In the genomic region with DNA sequence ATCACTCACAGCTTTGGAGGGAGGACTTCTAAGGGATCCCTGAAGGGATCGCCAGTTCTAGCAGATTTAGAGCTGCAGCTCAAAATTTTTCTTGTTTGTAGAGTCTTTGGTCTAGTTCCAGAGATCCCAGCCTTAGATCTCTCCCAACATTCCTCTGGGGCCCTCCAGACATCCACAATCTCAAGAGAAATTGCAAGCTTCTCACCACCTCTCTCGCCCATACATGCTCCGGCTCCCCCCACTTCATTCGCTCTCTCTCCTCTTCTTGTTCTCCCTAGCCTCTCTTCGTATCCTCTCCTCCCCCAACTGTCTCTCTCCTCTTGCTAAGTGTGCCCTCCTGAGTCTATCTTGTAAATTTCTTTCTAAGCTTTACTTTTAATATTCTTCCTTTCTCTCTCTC, we compare ENCODE assay signal across 2 cellular contexts.
TF ChIP-seq lines count a peak whose summit lies in the region.

No MANE protein-coding gene starts in this region.

TF ChIP-seq in HCT116, 20 proteins besides CTCF, POLR2A, EP300 and RAD21 (continued from another document):
- TF ChIP-seq, protein P1, sequence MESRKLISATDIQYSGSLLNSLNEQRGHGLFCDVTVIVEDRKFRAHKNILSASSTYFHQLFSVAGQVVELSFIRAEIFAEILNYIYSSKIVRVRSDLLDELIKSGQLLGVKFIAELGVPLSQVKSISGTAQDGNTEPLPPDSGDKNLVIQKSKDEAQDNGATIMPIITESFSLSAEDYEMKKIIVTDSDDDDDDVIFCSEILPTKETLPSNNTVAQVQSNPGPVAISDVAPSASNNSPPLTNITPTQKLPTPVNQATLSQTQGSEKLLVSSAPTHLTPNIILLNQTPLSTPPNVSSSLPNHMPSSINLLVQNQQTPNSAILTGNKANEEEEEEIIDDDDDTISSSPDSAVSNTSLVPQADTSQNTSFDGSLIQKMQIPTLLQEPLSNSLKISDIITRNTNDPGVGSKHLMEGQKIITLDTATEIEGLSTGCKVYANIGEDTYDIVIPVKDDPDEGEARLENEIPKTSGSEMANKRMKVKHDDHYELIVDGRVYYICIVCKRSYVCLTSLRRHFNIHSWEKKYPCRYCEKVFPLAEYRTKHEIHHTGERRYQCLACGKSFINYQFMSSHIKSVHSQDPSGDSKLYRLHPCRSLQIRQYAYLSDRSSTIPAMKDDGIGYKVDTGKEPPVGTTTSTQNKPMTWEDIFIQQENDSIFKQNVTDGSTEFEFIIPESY (IDR thresholded peaks at IDR 0.05; ENCODE audit: extremely low read depth, insufficient replicate concordance, low read length) = no peak
- TF ChIP-seq JUND (IDR thresholded peaks at IDR 0.05) = no peak
- no peak for TF ChIP-seq POLR2AphosphoS5 (IDR thresholded peaks at IDR 0.05; ENCODE audit: low read depth, low read length)
- no peak for TF ChIP-seq CEBPB (IDR thresholded peaks at IDR 0.05; ENCODE audit: low read depth)
- TF ChIP-seq EGR1 (IDR thresholded peaks at IDR 0.05; ENCODE audit: low read depth) = no peak
- no peak for TF ChIP-seq CBX3 (IDR thresholded peaks at IDR 0.05; ENCODE audit: low read depth)
- no peak for TF ChIP-seq SRF (IDR thresholded peaks at IDR 0.05; ENCODE audit: low read depth)
- no peak for TF ChIP-seq SIN3A (IDR thresholded peaks at IDR 0.05; ENCODE audit: low read depth)
- TF ChIP-seq ELF1 (IDR thresholded peaks at IDR 0.05; ENCODE audit: borderline replicate concordance, low read depth) = no peak
- TF ChIP-seq, protein P2, sequence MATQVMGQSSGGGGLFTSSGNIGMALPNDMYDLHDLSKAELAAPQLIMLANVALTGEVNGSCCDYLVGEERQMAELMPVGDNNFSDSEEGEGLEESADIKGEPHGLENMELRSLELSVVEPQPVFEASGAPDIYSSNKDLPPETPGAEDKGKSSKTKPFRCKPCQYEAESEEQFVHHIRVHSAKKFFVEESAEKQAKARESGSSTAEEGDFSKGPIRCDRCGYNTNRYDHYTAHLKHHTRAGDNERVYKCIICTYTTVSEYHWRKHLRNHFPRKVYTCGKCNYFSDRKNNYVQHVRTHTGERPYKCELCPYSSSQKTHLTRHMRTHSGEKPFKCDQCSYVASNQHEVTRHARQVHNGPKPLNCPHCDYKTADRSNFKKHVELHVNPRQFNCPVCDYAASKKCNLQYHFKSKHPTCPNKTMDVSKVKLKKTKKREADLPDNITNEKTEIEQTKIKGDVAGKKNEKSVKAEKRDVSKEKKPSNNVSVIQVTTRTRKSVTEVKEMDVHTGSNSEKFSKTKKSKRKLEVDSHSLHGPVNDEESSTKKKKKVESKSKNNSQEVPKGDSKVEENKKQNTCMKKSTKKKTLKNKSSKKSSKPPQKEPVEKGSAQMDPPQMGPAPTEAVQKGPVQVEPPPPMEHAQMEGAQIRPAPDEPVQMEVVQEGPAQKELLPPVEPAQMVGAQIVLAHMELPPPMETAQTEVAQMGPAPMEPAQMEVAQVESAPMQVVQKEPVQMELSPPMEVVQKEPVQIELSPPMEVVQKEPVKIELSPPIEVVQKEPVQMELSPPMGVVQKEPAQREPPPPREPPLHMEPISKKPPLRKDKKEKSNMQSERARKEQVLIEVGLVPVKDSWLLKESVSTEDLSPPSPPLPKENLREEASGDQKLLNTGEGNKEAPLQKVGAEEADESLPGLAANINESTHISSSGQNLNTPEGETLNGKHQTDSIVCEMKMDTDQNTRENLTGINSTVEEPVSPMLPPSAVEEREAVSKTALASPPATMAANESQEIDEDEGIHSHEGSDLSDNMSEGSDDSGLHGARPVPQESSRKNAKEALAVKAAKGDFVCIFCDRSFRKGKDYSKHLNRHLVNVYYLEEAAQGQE (IDR thresholded peaks at IDR 0.05; ENCODE audit: low read depth) = no peak
- TF ChIP-seq TCF7L2 (IDR thresholded peaks at IDR 0.05; ENCODE audit: borderline replicate concordance, extremely low read depth, insufficient read depth, insufficient read length) = no peak
- no peak for TF ChIP-seq EZH2 (IDR thresholded peaks at IDR 0.05)
- no peak for TF ChIP-seq ZFX (IDR thresholded peaks at IDR 0.05)
- TF ChIP-seq, protein P3, sequence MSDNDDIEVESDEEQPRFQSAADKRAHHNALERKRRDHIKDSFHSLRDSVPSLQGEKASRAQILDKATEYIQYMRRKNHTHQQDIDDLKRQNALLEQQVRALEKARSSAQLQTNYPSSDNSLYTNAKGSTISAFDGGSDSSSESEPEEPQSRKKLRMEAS (IDR thresholded peaks at IDR 0.05) = no peak

TF ChIP-seq in SK-N-SH, 30 proteins besides CTCF, POLR2A, EP300 and RAD21 (continued from another document):
- TF ChIP-seq, protein P1 (IDR thresholded peaks at IDR 0.05; ENCODE audit: borderline replicate concordance, low read depth) = no peak
- no peak for TF ChIP-seq YY1 (IDR thresholded peaks at IDR 0.05; ENCODE audit: low read depth)
- no peak for TF ChIP-seq RXRA (IDR thresholded peaks at IDR 0.05; ENCODE audit: borderline replicate concordance, low read depth)
- TF ChIP-seq, protein P4, sequence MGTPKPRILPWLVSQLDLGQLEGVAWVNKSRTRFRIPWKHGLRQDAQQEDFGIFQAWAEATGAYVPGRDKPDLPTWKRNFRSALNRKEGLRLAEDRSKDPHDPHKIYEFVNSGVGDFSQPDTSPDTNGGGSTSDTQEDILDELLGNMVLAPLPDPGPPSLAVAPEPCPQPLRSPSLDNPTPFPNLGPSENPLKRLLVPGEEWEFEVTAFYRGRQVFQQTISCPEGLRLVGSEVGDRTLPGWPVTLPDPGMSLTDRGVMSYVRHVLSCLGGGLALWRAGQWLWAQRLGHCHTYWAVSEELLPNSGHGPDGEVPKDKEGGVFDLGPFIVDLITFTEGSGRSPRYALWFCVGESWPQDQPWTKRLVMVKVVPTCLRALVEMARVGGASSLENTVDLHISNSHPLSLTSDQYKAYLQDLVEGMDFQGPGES (IDR thresholded peaks at IDR 0.05; ENCODE audit: low read depth, low read length) = no peak
- TF ChIP-seq TCF12 (IDR thresholded peaks at IDR 0.05) = no peak
- TF ChIP-seq GATA2 (CRISPR knock-in tag; IDR thresholded peaks at IDR 0.05) = no peak
- no peak for TF ChIP-seq RFX5 (IDR thresholded peaks at IDR 0.05; ENCODE audit: low read length)
